ENCODE assay signal across 22 cellular contexts in the genomic region with DNA sequence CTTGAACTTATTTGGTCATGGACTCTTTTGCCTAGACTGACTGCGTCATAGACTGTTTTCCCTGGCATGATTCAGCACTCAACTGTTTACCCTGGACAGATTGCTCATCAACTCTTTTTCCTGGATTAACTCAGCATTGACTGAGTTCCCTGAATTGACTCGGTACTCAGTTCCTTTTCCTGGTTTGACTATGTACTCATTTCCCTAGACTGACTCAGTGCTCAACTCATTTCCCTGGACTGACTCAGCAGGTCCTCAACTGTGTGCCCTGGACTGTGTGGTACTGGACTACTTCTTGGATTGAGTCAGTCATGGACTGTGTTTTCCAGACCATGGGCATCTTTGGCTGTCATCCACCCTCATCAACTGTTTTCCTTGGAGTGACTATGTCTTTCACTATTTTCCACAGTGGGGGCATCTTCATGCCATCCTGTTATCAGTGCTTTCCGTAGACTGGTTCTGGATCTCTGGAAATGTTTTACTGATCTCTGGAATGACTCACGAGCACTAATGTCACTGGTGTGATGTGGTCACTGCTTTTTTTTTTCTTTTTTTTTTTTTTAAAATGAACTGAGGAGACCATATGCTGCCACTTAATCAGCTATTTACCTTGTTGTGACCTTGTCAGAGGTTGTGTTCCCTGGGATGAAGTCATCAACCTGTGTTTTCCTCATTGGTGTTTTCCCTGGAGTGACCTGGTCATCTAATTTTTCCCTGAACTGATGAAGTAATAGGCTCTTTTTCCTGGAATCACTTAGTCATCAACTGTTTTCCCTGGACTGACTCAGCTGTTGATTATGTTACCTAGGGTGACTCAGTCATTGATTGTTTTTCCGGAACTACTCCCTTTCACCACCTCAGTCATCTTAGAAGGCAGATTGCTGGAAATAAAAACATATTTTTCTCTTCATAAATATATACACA.
A peak's percentile ranks its signal among the peaks of the same experiment; 100 is the strongest.
DNase-seq lines count a peak whose midpoint lies in the region; TF ChIP-seq lines count a peak whose summit lies in the region.
"Had no signal": no experiment of that assay in that cellular context is flagged by ENCODE, and none has a peak within 500 bp of the region (broad histone marks: within the 10 kb centered on the region; RNA-seq: fewer than 3 reads in every experiment).

No MANE protein-coding gene starts in this region.

- peak overlapping the region; percentile 48 for H3K27ac ChIP-seq in OCI-LY3 (ENCODE audit: low read length)
- H3K27ac ChIP-seq in epithelial cell of prostate, result peak overlapping the region; percentile 91
- H3K27ac ChIP-seq: hepatocyte, pancreas had no signal

- H3K4me2 ChIP-seq in OCI-LY3 (ENCODE audit: low read length), result no peak overlapping the region
- H3K4me2 ChIP-seq: hepatocyte had no signal

- H3K9me3 ChIP-seq in OCI-LY3 (ENCODE audit: insufficient read depth, low read length), result no peaks in the 10 kb centered on the region
- H3K9me3 ChIP-seq: pancreas had no signal

- H4K20me1 ChIP-seq in OCI-LY3 (ENCODE audit: insufficient read depth, low read length), result no peaks in the 10 kb centered on the region

- no peaks in the 10 kb centered on the region for H3K27me3 ChIP-seq in OCI-LY3 (ENCODE audit: low read depth, low read length)
- H3K27me3 ChIP-seq: hepatocyte, pancreas had no signal

- no peak overlapping the region for H2AFZ ChIP-seq in OCI-LY3 (ENCODE audit: low read depth, low read length)
- H2AFZ ChIP-seq: hepatocyte had no signal

- H3K36me3 ChIP-seq in OCI-LY3 (replicated peaks; ENCODE audit: low read depth, low read length), result no peaks in the 10 kb centered on the region
- H3K36me3 ChIP-seq: pancreas had no signal

- H3K9ac ChIP-seq in OCI-LY3 (ENCODE audit: low read length), result no peak overlapping the region

- peaks cover 13% of the 10 kb centered on the region for H3K4me1 ChIP-seq in OCI-LY3 (ENCODE audit: low read length)
- H3K4me1 ChIP-seq: pancreas had no signal

- no peaks in the 10 kb centered on the region for H3K79me2 ChIP-seq in OCI-LY3 (ENCODE audit: low read length)
- H3K79me2 ChIP-seq: hepatocyte had no signal

- peak; percentile 87 for DNase-seq in H4 (ENCODE audit: low spot score)
- peak; percentile 85 for DNase-seq in epithelial cell of prostate (ENCODE audit: low read depth, low spot score)
- peak; percentile 98 for DNase-seq in renal cortical epithelial cell (ENCODE audit: low read depth)
- no peak for DNase-seq in AG20443 (ENCODE audit: low spot score)
- no peak for DNase-seq in DMS53 (lab: John Stamatoyannopoulos, UW)
- no peak for DNase-seq in islet precursor cell
- DNase-seq in NCI-H2171 (lab: John Stamatoyannopoulos, UW), result no peak
- DNase-seq: activated CD8-positive, alpha-beta memory T cell treated with anti-CD3 and anti-CD28 coated beads, Interleukin-2, amount 50 U/mL, for 48 hours; activated gamma-delta T cell; effector memory CD8-positive, alpha-beta T cell; GDM1; IMR-90; kidney; natural killer cell; NCI-H187; NCI-H345; NK-92 treated with Interleukin-12 subunit alpha and Interleukin-12 subunit beta, amount 100 ng/mL, for 24 hours; stimulated activated naive CD4-positive, alpha-beta T cell; SW 1271 had no signal

- H3K4me3 ChIP-seq in OCI-LY3 (ENCODE audit: low read length), result no peak overlapping the region
- H3K4me3 ChIP-seq: hepatocyte, pancreas had no signal

- TF ChIP-seq CTCF in OCI-LY3 (IDR thresholded peaks at IDR 0.05; ENCODE audit: low read depth, low read length), result no peak

Comparison
In these comparisons a context has a peak if more than half of its experiments do, and no peak if none do; other contexts are left out.
1. DNase-seq: peak in H4 (single experiment), epithelial cell of prostate (single experiment) and renal cortical epithelial cell (single experiment); none in AG20443 (single experiment), DMS53 (single experiment), islet precursor cell (single experiment) and NCI-H2171 (single experiment).